ENCODE assay signal across 18 cellular contexts in genomic region chr14:76053576-76054369, GRCh38.
"Had no signal": no experiment of that assay in that cellular context is flagged by ENCODE, and none has a peak within 500 bp of the region (broad histone marks: within the 10 kb centered on the region; RNA-seq: fewer than 3 reads in every experiment).

No MANE protein-coding gene starts in this region.

- H3K36me3 ChIP-seq: neutrophil, uterus had no signal

- DNase-seq: cortex of kidney; dorsolateral prefrontal cortex; effector CD8-positive, alpha-beta T cell; foreskin fibroblast; left colon; naive thymus-derived CD4-positive, alpha-beta T cell; nephron progenitor cell; psoas muscle; retina; stimulated activated CD4-positive, alpha-beta T cell treated with anti-CD3 and anti-CD28 coated beads, Interleukin-2, amount 100 ng/mL, for 24 hours; stimulated activated CD4-positive, alpha-beta T cell treated with anti-CD3 and anti-CD28 coated beads, Interleukin-4, amount 100 ng/mL, for 4 hours; stimulated activated naive CD4-positive, alpha-beta T cell; uterus had no signal

- H3K9me3 Mint-ChIP-seq: naive thymus-derived CD4-positive, alpha-beta T cell; nephron progenitor cell; type B pancreatic cell had no signal

- H3K9me3 ChIP-seq: esophagus muscularis mucosa, gastroesophageal sphincter, neutrophil, psoas muscle, uterus had no signal

- H3K27me3 ChIP-seq: dorsolateral prefrontal cortex, esophagus muscularis mucosa, gastroesophageal sphincter, neutrophil, uterus had no signal

- H3K4me3 ChIP-seq: dorsolateral prefrontal cortex, esophagus muscularis mucosa, gastroesophageal sphincter, psoas muscle, uterus had no signal

- H3K4me1 ChIP-seq: esophagus muscularis mucosa, gastroesophageal sphincter, psoas muscle, uterus had no signal

- H3K4me1 Mint-ChIP-seq: naive thymus-derived CD4-positive, alpha-beta T cell; nephron progenitor cell had no signal

- ATAC-seq: gastroesophageal sphincter; left colon; naive thymus-derived CD4-positive, alpha-beta T cell; psoas muscle; sciatic nerve had no signal

- H3K27ac ChIP-seq: dorsolateral prefrontal cortex, esophagus muscularis mucosa, gastroesophageal sphincter, neutrophil, psoas muscle, uterus had no signal

- H3K27ac Mint-ChIP-seq: naive thymus-derived CD4-positive, alpha-beta T cell; type B pancreatic cell had no signal

- H3K27me3 Mint-ChIP-seq: naive thymus-derived CD4-positive, alpha-beta T cell; type B pancreatic cell had no signal

- H3K4me3 Mint-ChIP-seq: naive thymus-derived CD4-positive, alpha-beta T cell; nephron progenitor cell; type B pancreatic cell had no signal
